ENCODE assay signal across 8 cellular contexts in the genomic region with DNA sequence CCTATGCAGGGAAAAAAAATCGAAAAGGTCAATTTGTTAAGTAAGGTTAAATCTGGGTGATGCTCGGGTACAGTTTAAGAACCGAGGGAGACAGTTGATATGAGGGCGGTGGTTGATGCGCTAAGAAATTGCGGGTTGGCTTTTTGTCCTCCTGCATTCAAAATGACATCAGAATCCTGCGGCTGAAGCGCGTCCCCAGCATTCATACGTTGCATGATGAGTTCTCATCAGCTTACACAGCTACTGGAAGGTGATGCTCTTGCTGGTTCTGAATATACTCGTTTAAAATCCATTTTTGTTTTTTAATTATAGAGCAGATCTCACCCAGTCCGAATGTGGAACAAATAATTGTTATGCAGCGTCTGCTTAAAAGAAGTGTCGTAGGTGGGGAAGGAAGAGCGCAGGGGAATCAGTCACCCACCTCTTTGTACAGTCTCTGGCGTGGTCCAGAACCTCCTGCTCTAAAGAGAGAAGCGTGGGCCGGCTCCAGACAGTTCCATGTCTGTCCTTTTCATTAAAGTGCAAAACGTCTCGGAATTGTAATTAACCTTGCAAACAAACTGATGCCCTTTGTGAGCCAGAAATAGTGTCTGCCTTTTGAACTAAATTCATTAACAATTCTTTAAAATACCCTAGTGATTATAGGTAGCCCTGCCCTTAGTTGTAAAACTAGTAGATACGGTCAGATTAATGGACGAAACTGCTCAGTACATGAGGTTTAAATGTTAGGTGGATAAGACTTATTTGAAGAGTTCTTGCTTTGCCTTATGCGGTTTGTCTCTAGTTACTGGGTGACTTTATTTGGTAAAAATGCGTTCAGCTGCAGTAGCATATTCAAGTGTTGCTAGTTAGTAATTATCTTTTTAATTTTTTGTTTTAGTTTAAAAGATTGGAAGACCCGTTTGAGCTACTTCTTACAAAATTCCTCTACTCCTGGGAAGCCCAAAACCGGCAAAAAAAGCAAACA. TPM values are rescaled to one million over a fixed set of nuclear protein-coding genes. Genes with fewer than 3 reads are reported as not detected.
DNase-seq lines count a peak whose midpoint lies in the region; ATAC-seq, FAIRE-seq and TF ChIP-seq lines count a peak whose summit lies in the region.

No MANE protein-coding gene starts in this region.

- peaks cover 13% of the 10 kb centered on the region for H3K36me3 Mint-ChIP-seq in activated CD8-positive, alpha-beta memory T cell treated with anti-CD3 and anti-CD28 coated beads, Interleukin-2, amount 10 ng/mL, durations not matched to agents 7 days and 5 days

- CTCF ChIA-PET in A549 (lab: Yijun Ruan, JAX), result interaction anchor here (8.2 kb wide), 1 partner anchor 208 kb away, joined by 85 read pairs; no protein-coding TSS in a partner anchor
- CTCF ChIA-PET in activated CD8-positive, alpha-beta memory T cell treated with anti-CD3 and anti-CD28 coated beads, Interleukin-2, amount 10 ng/mL, durations not matched to agents 7 days and 5 days (lab: Charles Lee), result interaction anchor here (0.9 to 2.0 kb wide), 5 partner anchors 221 to 332 kb away, joined by 3 to 7 read pairs (median 4); a partner anchor contains a TSS

- peaks cover 20 to 24% of the 10 kb centered on the region in 2 donors for H3K36me3 ChIP-seq in muscle layer of duodenum (ENCODE audit: control insufficient read depth in 1 of 2, insufficient read depth in 2 of 2, low read length in 2 of 2)
- peaks cover 8 to 12% (median 10%) of the 10 kb centered on the region in 5 donors for H3K36me3 ChIP-seq in subcutaneous abdominal adipose tissue (ENCODE audit: control insufficient read depth in 5 of 5, insufficient read depth in 5 of 5, low read length in 5 of 5)

- H3K4me1 ChIP-seq in A549, result peaks cover 41% of the 10 kb centered on the region
- peaks cover 0 to 7% of the 10 kb centered on the region in 2 donors for H3K4me1 ChIP-seq in muscle layer of duodenum (ENCODE audit: control insufficient read depth in 1 of 2, insufficient read depth in 2 of 2, low read length in 2 of 2)
- peaks cover 4 to 44% (median 34%) of the 10 kb centered on the region in 5 donors for H3K4me1 ChIP-seq in subcutaneous abdominal adipose tissue (ENCODE audit: control insufficient read depth in 5 of 5, insufficient read depth in 5 of 5, low read length in 5 of 5)

- DNase-seq in A549 (ENCODE audit: low read depth in 1 of 2, low spot score in 1 of 2), result peak; percentile 23 to 48
- DNase-seq in NCI-H460 (ENCODE audit: extremely low read depth, low read depth), result peak; percentile 75
- peak; percentile 82 for DNase-seq in activated CD8-positive, alpha-beta memory T cell treated with anti-CD3 and anti-CD28 coated beads, Interleukin-2, amount 10 ng/mL, durations not matched to agents 7 days and 5 days
- no peak for DNase-seq in epithelial cell of prostate (ENCODE audit: low read depth, low spot score)

- no peak for TF ChIP-seq POLR2A in A549 (IDR thresholded peaks at IDR 0.05; ENCODE audit: low read length)

- FAIRE-seq in A549 (lab: Jason Lieb, UNC), result no peak

- H3K9ac ChIP-seq in subcutaneous abdominal adipose tissue (ENCODE audit: low read length in 5 of 5), result peak overlapping the region; percentile 85 to 91 (median 87)

- no peaks in the 10 kb centered on the region for H3K9me3 Mint-ChIP-seq in activated CD8-positive, alpha-beta memory T cell treated with anti-CD3 and anti-CD28 coated beads, Interleukin-2, amount 10 ng/mL, durations not matched to agents 7 days and 5 days (ENCODE audit: low read depth)

- H3K27me3 ChIP-seq in muscle layer of duodenum (ENCODE audit: low read depth, low read length) (no peaks in the 10 kb centered on the region), subcutaneous abdominal adipose tissue (ENCODE audit: control insufficient read depth in 5 of 5, insufficient read depth in 4 of 5, low read length in 5 of 5) (no peaks in the 10 kb centered on the region)

- peak overlapping the region; percentile 97 for H3K4me2 ChIP-seq in A549

- TF ChIP-seq EP300 in A549 (IDR thresholded peaks at IDR 0.05), result no peak

- peak overlapping the region; percentile 63 for H3K4me3 ChIP-seq in A549
- H3K4me3 ChIP-seq in muscle layer of duodenum (ENCODE audit: low read depth in 1 of 2, low read length in 2 of 2), result peak overlapping the region; percentile 76 to 89
- peak overlapping the region; percentile 98 to 100 (median 99) for H3K4me3 ChIP-seq in subcutaneous abdominal adipose tissue (ENCODE audit: low read depth in 1 of 5, low read length in 5 of 5)

- TF ChIP-seq CTCF in A549 (IDR thresholded peaks at IDR 0.05), result no peak

- H3K27ac Mint-ChIP-seq in activated CD8-positive, alpha-beta memory T cell treated with anti-CD3 and anti-CD28 coated beads, Interleukin-2, amount 10 ng/mL, durations not matched to agents 7 days and 5 days, result peak overlapping the region; percentile 94

- peak overlapping the region; percentile 66 to 90 for H3K27ac ChIP-seq in A549
- peak overlapping the region; percentile 74 for H3K27ac ChIP-seq in epithelial cell of prostate
- peak overlapping the region; percentile 97 for H3K27ac ChIP-seq in muscle layer of duodenum (ENCODE audit: low read length)
- peak overlapping the region; percentile 82 for H3K27ac ChIP-seq in subcutaneous abdominal adipose tissue (ENCODE audit: low read depth, low read length)

- H3K9me3 ChIP-seq in A549, result no peaks in the 10 kb centered on the region
- no peaks in the 10 kb centered on the region for H3K9me3 ChIP-seq in muscle layer of duodenum (ENCODE audit: control insufficient read depth in 1 of 2, low read length in 2 of 2)
- H3K9me3 ChIP-seq in subcutaneous abdominal adipose tissue (ENCODE audit: control insufficient read depth in 5 of 5, low read length in 5 of 5), result no peaks in the 10 kb centered on the region

- peak; percentile 30 to 41; a peak in 5 of 6 replicates for ATAC-seq in A549
- ATAC-seq in GM21723 (IDR thresholded peaks at IDR 0.05; ENCODE audit: unreplicated experiment), result peak; percentile 8
- peak; percentile 31 for ATAC-seq in activated CD8-positive, alpha-beta memory T cell treated with anti-CD3 and anti-CD28 coated beads, Interleukin-2, amount 10 ng/mL, durations not matched to agents 7 days and 5 days
- no peak for ATAC-seq in HG03097 (IDR thresholded peaks at IDR 0.05; ENCODE audit: low FRiP score, unreplicated experiment)

- peak overlapping the region; percentile 92 for H3K4me3 Mint-ChIP-seq in activated CD8-positive, alpha-beta memory T cell treated with anti-CD3 and anti-CD28 coated beads, Interleukin-2, amount 10 ng/mL, durations not matched to agents 7 days and 5 days

- no peak for TF ChIP-seq RAD21 in A549 (conservative IDR thresholded peaks at IDR 0.05 in 1 of 2, IDR thresholded peaks at IDR 0.05 in 1 of 2)

- POLR2A ChIA-PET in A549 (lab: Yijun Ruan, JAX), result interaction anchor here (0.6 to 5.3 kb wide), 15 partner anchors 13 to 332 kb away, joined by 3 to 54 read pairs (median 4); a partner anchor contains a TSS

- H3K27me3 Mint-ChIP-seq in activated CD8-positive, alpha-beta memory T cell treated with anti-CD3 and anti-CD28 coated beads, Interleukin-2, amount 10 ng/mL, durations not matched to agents 7 days and 5 days, result no peaks in the 10 kb centered on the region

- WGBS in A549 (ENCODE audit: missing lambda C conversion rate), result 10% methylated on average over 26 of the region's 26 CpGs

- peaks cover 31% of the 10 kb centered on the region for H3K4me1 Mint-ChIP-seq in activated CD8-positive, alpha-beta memory T cell treated with anti-CD3 and anti-CD28 coated beads, Interleukin-2, amount 10 ng/mL, durations not matched to agents 7 days and 5 days

TF ChIP-seq in A549, 52 proteins besides CTCF, POLR2A, EP300 and RAD21:
- TF ChIP-seq, protein P1, sequence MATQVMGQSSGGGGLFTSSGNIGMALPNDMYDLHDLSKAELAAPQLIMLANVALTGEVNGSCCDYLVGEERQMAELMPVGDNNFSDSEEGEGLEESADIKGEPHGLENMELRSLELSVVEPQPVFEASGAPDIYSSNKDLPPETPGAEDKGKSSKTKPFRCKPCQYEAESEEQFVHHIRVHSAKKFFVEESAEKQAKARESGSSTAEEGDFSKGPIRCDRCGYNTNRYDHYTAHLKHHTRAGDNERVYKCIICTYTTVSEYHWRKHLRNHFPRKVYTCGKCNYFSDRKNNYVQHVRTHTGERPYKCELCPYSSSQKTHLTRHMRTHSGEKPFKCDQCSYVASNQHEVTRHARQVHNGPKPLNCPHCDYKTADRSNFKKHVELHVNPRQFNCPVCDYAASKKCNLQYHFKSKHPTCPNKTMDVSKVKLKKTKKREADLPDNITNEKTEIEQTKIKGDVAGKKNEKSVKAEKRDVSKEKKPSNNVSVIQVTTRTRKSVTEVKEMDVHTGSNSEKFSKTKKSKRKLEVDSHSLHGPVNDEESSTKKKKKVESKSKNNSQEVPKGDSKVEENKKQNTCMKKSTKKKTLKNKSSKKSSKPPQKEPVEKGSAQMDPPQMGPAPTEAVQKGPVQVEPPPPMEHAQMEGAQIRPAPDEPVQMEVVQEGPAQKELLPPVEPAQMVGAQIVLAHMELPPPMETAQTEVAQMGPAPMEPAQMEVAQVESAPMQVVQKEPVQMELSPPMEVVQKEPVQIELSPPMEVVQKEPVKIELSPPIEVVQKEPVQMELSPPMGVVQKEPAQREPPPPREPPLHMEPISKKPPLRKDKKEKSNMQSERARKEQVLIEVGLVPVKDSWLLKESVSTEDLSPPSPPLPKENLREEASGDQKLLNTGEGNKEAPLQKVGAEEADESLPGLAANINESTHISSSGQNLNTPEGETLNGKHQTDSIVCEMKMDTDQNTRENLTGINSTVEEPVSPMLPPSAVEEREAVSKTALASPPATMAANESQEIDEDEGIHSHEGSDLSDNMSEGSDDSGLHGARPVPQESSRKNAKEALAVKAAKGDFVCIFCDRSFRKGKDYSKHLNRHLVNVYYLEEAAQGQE (IDR thresholded peaks at IDR 0.05), result 0 out of 2 replicates have a peak, but pooled peaks have one; percentile 4
- TF ChIP-seq ZSCAN20 (CRISPR knock-in tag; IDR thresholded peaks at IDR 0.05), result no peak
TF ChIP-seq in A549: peak in this region for 1.

RNA-seq across cellular contexts. Expression of a gene that starts 0.7 kb away (rescaled TPM):
- 17.9 and 26.5 TPM in 2 replicates for polyA plus RNA-seq in A549 (2011; rRNA removed)
- 9.8 and 13.0 TPM in 2 replicates for polyA plus RNA-seq in A549 (2012; cell fraction: cytosol; rRNA removed)
- polyA plus RNA-seq in A549 (2012; cell fraction: nucleus; rRNA removed), result 5.4 and 7.8 TPM in 2 replicates
- polyA plus RNA-seq in A549 (2017; fragmentation: RNase III; extraction: RNeasy Plus Mini Kit Qiagen cat#74134 plus additional on column Dnase treatment), result 18.4 to 20.1 TPM (median 20.1 TPM) in 3 replicates
- 4.5 and 4.8 TPM in 2 replicates for polyA minus RNA-seq in A549 (2011; rRNA and poly(A)+ RNA removed)
- total RNA-seq in NCI-H460 (2014; rRNA removed; shearing (Covaris generic)), result 1,186 and 1,197 TPM in 2 replicates
- 496 and 602 TPM in 2 replicates for polyA plus RNA-seq in NCI-H460 (2014; cell fraction: nucleus; rRNA removed)
- total RNA-seq in activated CD8-positive, alpha-beta memory T cell treated with anti-CD3 and anti-CD28 coated beads, Interleukin-2, amount 10 ng/mL, durations not matched to agents 7 days and 5 days, result 10 to 100 TPM in 1 of 2 experiments, 1 to 10 TPM in 1; 9.7 to 10.6 TPM

Comparison
In these comparisons a context has a peak if more than half of its experiments do, and no peak if none do; other contexts are left out.
1. RNA of a gene that starts 0.7 kb away (total RNA-seq): 1,186 to 1,197 TPM in NCI-H460; 9.7 to 10.6 TPM in activated CD8-positive, alpha-beta memory T cell treated with anti-CD3 and anti-CD28 coated beads, Interleukin-2, amount 10 ng/mL, durations not matched to agents 7 days and 5 days; every median in the first group is over 100 times any median in the second.
2. Peak in every context shown above with its lines, with median percentiles within 50 percentile points of each other: H3K27ac ChIP-seq and H3K4me3 ChIP-seq.